In the genomic region with DNA sequence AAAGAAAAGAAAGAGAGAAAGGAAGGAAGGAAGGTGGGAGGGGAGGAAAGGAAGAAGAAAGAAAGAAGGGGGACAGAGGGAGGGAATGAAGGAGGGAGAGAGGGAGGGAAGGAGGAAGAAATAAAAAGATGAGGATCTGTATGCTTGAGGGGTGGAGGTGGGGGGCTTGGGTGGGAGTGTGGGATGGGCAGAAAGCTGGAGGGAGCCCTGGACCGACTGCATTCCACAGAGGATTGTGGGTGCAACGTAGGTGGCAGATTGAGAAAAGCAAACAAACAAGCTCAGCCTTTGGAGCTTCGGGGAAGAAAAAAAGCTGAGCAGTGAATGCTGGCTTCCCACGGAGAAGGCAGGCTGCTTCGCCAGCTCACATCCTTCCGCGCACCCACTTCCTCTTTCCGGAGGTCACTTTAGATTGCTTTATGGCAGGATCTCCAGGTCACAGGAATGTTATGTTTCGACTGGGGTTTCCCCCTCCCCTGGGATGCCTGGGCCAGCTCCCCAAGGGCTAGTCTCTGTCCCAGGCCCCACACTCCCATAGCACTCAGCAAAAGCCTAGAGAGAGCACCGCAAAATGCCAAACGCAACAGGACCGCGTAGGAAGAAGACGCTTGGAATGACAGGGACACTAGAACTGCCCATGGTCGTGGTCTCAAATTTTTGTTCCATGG, we compare ENCODE assay signal across 1 cellular context.
TF ChIP-seq lines count a peak whose summit lies in the region.

No MANE protein-coding gene starts in this region.

TF ChIP-seq in SK-N-SH treated with all-trans-retinoic acid at 6 μM for 48 hours, 23 proteins besides CTCF, POLR2A, EP300 and RAD21 (continued from another document):
- TF ChIP-seq, protein P1, sequence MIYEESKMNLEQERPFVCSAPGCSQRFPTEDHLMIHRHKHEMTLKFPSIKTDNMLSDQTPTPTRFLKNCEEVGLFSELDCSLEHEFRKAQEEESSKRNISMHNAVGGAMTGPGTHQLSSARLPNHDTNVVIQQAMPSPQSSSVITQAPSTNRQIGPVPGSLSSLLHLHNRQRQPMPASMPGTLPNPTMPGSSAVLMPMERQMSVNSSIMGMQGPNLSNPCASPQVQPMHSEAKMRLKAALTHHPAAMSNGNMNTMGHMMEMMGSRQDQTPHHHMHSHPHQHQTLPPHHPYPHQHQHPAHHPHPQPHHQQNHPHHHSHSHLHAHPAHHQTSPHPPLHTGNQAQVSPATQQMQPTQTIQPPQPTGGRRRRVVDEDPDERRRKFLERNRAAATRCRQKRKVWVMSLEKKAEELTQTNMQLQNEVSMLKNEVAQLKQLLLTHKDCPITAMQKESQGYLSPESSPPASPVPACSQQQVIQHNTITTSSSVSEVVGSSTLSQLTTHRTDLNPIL (CRISPR knock-in tag; IDR thresholded peaks at IDR 0.05; ENCODE audit: low read depth): no peak
- TF ChIP-seq CSDC2 (CRISPR knock-in tag; IDR thresholded peaks at IDR 0.05) (no peak), ARNTL (CRISPR knock-in tag; IDR thresholded peaks at IDR 0.05; ENCODE audit: borderline replicate concordance, low read depth) (no peak)
- TF ChIP-seq, protein P2, sequence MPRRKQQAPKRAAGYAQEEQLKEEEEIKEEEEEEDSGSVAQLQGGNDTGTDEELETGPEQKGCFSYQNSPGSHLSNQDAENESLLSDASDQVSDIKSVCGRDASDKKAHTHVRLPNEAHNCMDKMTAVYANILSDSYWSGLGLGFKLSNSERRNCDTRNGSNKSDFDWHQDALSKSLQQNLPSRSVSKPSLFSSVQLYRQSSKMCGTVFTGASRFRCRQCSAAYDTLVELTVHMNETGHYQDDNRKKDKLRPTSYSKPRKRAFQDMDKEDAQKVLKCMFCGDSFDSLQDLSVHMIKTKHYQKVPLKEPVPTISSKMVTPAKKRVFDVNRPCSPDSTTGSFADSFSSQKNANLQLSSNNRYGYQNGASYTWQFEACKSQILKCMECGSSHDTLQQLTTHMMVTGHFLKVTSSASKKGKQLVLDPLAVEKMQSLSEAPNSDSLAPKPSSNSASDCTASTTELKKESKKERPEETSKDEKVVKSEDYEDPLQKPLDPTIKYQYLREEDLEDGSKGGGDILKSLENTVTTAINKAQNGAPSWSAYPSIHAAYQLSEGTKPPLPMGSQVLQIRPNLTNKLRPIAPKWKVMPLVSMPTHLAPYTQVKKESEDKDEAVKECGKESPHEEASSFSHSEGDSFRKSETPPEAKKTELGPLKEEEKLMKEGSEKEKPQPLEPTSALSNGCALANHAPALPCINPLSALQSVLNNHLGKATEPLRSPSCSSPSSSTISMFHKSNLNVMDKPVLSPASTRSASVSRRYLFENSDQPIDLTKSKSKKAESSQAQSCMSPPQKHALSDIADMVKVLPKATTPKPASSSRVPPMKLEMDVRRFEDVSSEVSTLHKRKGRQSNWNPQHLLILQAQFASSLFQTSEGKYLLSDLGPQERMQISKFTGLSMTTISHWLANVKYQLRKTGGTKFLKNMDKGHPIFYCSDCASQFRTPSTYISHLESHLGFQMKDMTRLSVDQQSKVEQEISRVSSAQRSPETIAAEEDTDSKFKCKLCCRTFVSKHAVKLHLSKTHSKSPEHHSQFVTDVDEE (CRISPR knock-in tag; IDR thresholded peaks at IDR 0.05): no peak
TF ChIP-seq in SK-N-SH treated with all-trans-retinoic acid at 6 μM for 48 hours: peak in this region for 0.
